Comparison of ENCODE assay signal across 33 cellular contexts in the genomic region with DNA sequence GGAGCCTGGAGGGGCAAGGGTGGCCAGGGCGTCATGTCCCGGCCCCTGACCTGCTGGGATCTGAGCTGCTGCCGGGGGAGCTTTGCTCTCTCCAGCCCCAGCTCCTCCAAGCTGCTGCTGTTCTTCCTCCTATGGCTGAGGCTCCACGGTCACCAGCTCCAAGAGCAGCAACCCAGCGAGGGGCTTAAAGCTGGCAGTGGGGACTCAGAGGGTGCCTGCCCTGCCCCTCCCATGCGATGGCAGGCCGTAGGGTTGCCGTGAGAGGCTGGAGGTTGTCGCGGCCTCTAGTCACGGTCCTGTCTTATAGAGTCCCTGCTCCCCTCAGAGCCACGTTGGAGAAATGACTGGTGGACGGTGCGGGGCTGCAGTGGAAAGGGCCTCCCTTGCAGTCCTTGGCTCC. TPM values are rescaled to one million over a fixed set of nuclear protein-coding genes. Genes with fewer than 3 reads are reported as not detected.
"Had no signal": no experiment of that assay in that cellular context is flagged by ENCODE, and none has a peak within 500 bp of the region (broad histone marks: within the 10 kb centered on the region; RNA-seq: fewer than 3 reads in every experiment).

No MANE protein-coding gene starts in this region.

- H2AFZ ChIP-seq: PC-9 had no signal

- H3K27ac ChIP-seq: KMS-11, PC-9, RWPE1, SJCRH30, SK-N-MC had no signal

- ATAC-seq: Panc1, Right ventricle myocardium inferior, SK-N-SH treated with all-trans-retinoic acid at 6 μM for 48 hours had no signal

- H3K4me2 ChIP-seq: KMS-11, PC-9 had no signal

- DNase-seq: Karpas-422, MM.1S, MV-4-11, NCI-H1092, NCI-H1105, NCI-H1417 treated with DMSO at 0.1 percent for 48 hours, NCI-H1436 treated with DMSO at 0.1 percent for 48 hours, NCI-H1694 treated with DMSO at 0.1 percent for 48 hours, NCI-H1930, NCI-H2029 treated with DMSO at 0.1 percent for 48 hours, NCI-H2081 treated with DMSO at 0.1 percent for 48 hours, NCI-H2171, NCI-H446, NCI-H510A treated with DMSO at 0.1 percent for 48 hours, NCI-H524 treated with DMSO at 0.1 percent for 48 hours, NCI-H526 treated with DMSO at 0.1 percent for 48 hours, NCI-H774, SHP77, SIG-M5, SJCRH30 had no signal

- H3K4me3 ChIP-seq: PC-9, SJCRH30, SK-N-MC had no signal

- H3K36me3 ChIP-seq: SJCRH30 had no signal

- H3K27me3 ChIP-seq: SJCRH30 had no signal

- H3K9ac ChIP-seq: KMS-11 had no signal

- H3K9me3 ChIP-seq: SJCRH30 had no signal

RNA-seq across cellular contexts. Expression of gene DBH, which starts 19.5 kb away (rescaled TPM):
- total RNA-seq: LHCN-M2, MCF 10A, NCI-H460, OCI-LY7, PC-9, Right ventricle myocardium inferior, RPMI7951, SK-MEL-5 had no signal

RNA-seq across cellular contexts. Expression of gene FAM163B, which starts 46.5 kb away (rescaled TPM):
- total RNA-seq: LHCN-M2, MCF 10A, NCI-H460, PC-9, SK-MEL-5 had no signal
